Comparison of ENCODE assay signal across 17 cellular contexts in the genomic region with DNA sequence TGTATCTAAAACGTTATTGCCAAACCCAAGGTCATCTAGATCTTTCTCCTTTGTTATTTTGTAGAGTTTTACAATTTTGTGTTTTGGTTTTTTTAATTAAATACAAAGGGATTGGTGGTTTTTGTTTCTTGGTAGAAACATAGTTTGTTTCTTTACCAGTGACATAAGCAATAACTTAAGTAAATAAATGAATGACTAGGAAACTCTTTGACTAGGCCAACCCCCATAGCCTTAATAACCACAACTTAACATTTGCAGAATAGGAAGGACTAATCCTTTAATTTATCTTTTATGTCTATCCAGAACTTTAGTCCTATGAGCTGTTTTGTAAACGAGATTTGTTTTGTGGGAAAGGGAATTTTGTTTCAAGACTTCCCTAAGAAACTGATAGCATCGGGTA.
DNase-seq lines count a peak whose midpoint lies in the region; ATAC-seq and TF ChIP-seq lines count a peak whose summit lies in the region.
"Had no signal": no experiment of that assay in that cellular context is flagged by ENCODE, and none has a peak within 500 bp of the region (broad histone marks: within the 10 kb centered on the region; RNA-seq: fewer than 3 reads in every experiment).

No MANE protein-coding gene starts in this region.

- peaks cover 67% of the 10 kb centered on the region for H3K4me1 ChIP-seq in RWPE2 (ENCODE audit: insufficient read depth, poor library complexity, severe bottlenecking)
- peaks cover 23 to 77% (median 61%) of the 10 kb centered on the region in 4 donors for H3K4me1 ChIP-seq in transverse colon

- DNase-seq in H4 (ENCODE audit: low spot score) (peak; percentile 44), RWPE2 (ENCODE audit: low spot score) (no peak), fibroblast of mammary gland (ENCODE audit: low read depth) (peak; percentile 58), transverse colon (no peak), NCI-H510A treated with DMSO at 0.1 percent for 48 hours (lab: John Stamatoyannopoulos, UW) (no peak), hippocampal formation (lab: John Stamatoyannopoulos, UW) (no peak)
- DNase-seq: CD8-positive, alpha-beta memory T cell; DMS79 treated with DMSO at 0.1 percent for 48 hours; GF-D8; KG1; NCI-H1092; NCI-H524; Peyer's patch; SHP77 had no signal

- H3K9me3 ChIP-seq in RWPE2 (ENCODE audit: severe bottlenecking): no peaks in the 10 kb centered on the region
- no peaks in the 10 kb centered on the region for H3K9me3 ChIP-seq in transverse colon
- H3K9me3 ChIP-seq: BLaER1, Peyer's patch had no signal

- H3K36me3 ChIP-seq in RWPE2 (ENCODE audit: low read depth): no peaks in the 10 kb centered on the region
- H3K36me3 ChIP-seq in transverse colon: no peaks in the 10 kb centered on the region
- H3K36me3 ChIP-seq: BLaER1, Peyer's patch had no signal

- intact Hi-C loops in transverse colon (cut with DNase I; ENCODE audit: low total_unique reads): no loop called here

- in situ Hi-C loops in transverse colon (cut with MboI; ENCODE audit: low pct_ligation_motif_present in 1 of 4, low pct_unique_long_range_greater_than_20kb in 1 of 4, low sequenced_read_pairs in 3 of 4): no loop called here

- TF ChIP-seq POLR2A in transverse colon (IDR thresholded peaks at IDR 0.05): no peak

- WGBS in transverse colon (ENCODE audit: low coverage in 1 of 2), 2 donors: 69 to 70% methylated on average over 3 of the region's 3 CpGs

- no peak for ATAC-seq in RWPE2 (ENCODE audit: low read depth)
- ATAC-seq in HG03135 (IDR thresholded peaks at IDR 0.05; ENCODE audit: unreplicated experiment): no peak
- ATAC-seq: GM23338 had no signal

- H3K27me3 ChIP-seq in RWPE2 (ENCODE audit: insufficient read depth, poor library complexity, severe bottlenecking) (no peaks in the 10 kb centered on the region), transverse colon (no peaks in the 10 kb centered on the region)
- H3K27me3 ChIP-seq: BLaER1, Peyer's patch had no signal

- TF ChIP-seq CTCF in RWPE2 (IDR thresholded peaks at IDR 0.05; ENCODE audit: poor library complexity, severe bottlenecking) (no peak), fibroblast of mammary gland (conservative IDR thresholded peaks at IDR 0.05; ENCODE audit: control insufficient read depth, insufficient read depth, low read depth, low read length) (no peak), transverse colon (IDR thresholded peaks at IDR 0.05) (no peak)

- peak overlapping the region; percentile 95 for H3K27ac ChIP-seq in RWPE2 (ENCODE audit: poor library complexity, severe bottlenecking)
- peak overlapping the region in 3 of 4 donors; percentile 18 to 74 (median 68) for H3K27ac ChIP-seq in transverse colon
- H3K27ac ChIP-seq: BLaER1 had no signal

- H3K4me3 ChIP-seq in RWPE2 (ENCODE audit: severe bottlenecking): no peak overlapping the region
- no peak overlapping the region for H3K4me3 ChIP-seq in fibroblast of mammary gland (ENCODE audit: control insufficient read depth, low read depth, low read length)
- H3K4me3 ChIP-seq in transverse colon: no peak overlapping the region
- H3K4me3 ChIP-seq: BLaER1, GM23338, Peyer's patch had no signal

- TF ChIP-seq EP300 in transverse colon (IDR thresholded peaks at IDR 0.05; ENCODE audit: low read depth): no peak

Comparison
In these comparisons a context has a peak if more than half of its experiments do, and no peak if none do; other contexts are left out.
1. DNase-seq: peak in H4 (single experiment) and fibroblast of mammary gland (single experiment); none in RWPE2 (single experiment), transverse colon (single experiment), NCI-H510A treated with DMSO at 0.1 percent for 48 hours (single experiment) and hippocampal formation (0 of 2).